ENCODE assay signal across 8 cellular contexts in genomic region chr1:52055066-52055853, GRCh38. TPM values are rescaled to one million over a fixed set of nuclear protein-coding genes. Genes with fewer than 3 reads are reported as not detected.
DNase-seq lines count a peak whose midpoint lies in the region; ATAC-seq, FAIRE-seq and TF ChIP-seq lines count a peak whose summit lies in the region.

Gene TXNDC12 (minus strand): TSS chr1:52055191. CDS start chr1:52055096, 95 bp downstream.

- peaks cover 70% of the 10 kb centered on the region for H3K4me1 ChIP-seq in left ventricle myocardium inferior

- peaks cover 2% of the 10 kb centered on the region for H3K36me3 Mint-ChIP-seq in T-helper 17 cell (ENCODE audit: low read depth)
- peaks cover 9% of the 10 kb centered on the region for H3K36me3 Mint-ChIP-seq in progenitor cell of endocrine pancreas (ENCODE audit: insufficient read depth)

- H3K27ac Mint-ChIP-seq in T-helper 17 cell (peak within 1 kb of the TSS; percentile 94), progenitor cell of endocrine pancreas (peak within 1 kb of the TSS; percentile 99)

- no peaks in the 10 kb centered on the region for H3K9me3 ChIP-seq in T-helper 17 cell (ENCODE audit: control insufficient read depth, low read length, poor library complexity, severe bottlenecking)
- H3K9me3 ChIP-seq in left ventricle myocardium inferior (replicated peaks): no peaks in the 10 kb centered on the region

- ATAC-seq in HG02852 (IDR thresholded peaks at IDR 0.05; ENCODE audit: unreplicated experiment) (peak; percentile 41), T-helper 17 cell (peak; percentile 24)

- no peaks in the 10 kb centered on the region for H3K9me3 Mint-ChIP-seq in progenitor cell of endocrine pancreas (ENCODE audit: low read depth)

- H3K4me1 Mint-ChIP-seq in T-helper 17 cell (peaks cover 36% of the 10 kb centered on the region), progenitor cell of endocrine pancreas (ENCODE audit: low read depth) (peaks cover 30% of the 10 kb centered on the region)

- H3K4me3 Mint-ChIP-seq in T-helper 17 cell (peak within 1 kb of the TSS; percentile 98), progenitor cell of endocrine pancreas (ENCODE audit: low read depth) (peak within 1 kb of the TSS; percentile 97)

- FAIRE-seq in urothelium cell line (lab: Jason Lieb, UNC): no peak

- no peaks in the 10 kb centered on the region for H3K27me3 Mint-ChIP-seq in T-helper 17 cell
- no peaks in the 10 kb centered on the region for H3K27me3 Mint-ChIP-seq in progenitor cell of endocrine pancreas

- intact Hi-C loops in left ventricle myocardium inferior (cut with micrococcal nuclease): no loop called here

- H3K36me3 ChIP-seq in left ventricle myocardium inferior: peaks cover 21% of the 10 kb centered on the region

- peak within 1 kb of the TSS; percentile 89 for H3K27ac ChIP-seq in left ventricle myocardium inferior (replicated peaks)

- no peaks in the 10 kb centered on the region for H3K27me3 ChIP-seq in left ventricle myocardium inferior (ENCODE audit: low read depth)

- H3K4me3 ChIP-seq in GM12875 (ENCODE audit: low read depth, low read length) (peak within 1 kb of the TSS; percentile 70), left ventricle myocardium inferior (peak within 1 kb of the TSS; percentile 95)

- peak; percentile 87 for DNase-seq in NCI-H1694 treated with DMSO at 0.1 percent for 48 hours (lab: John Stamatoyannopoulos, UW)
- peak; percentile 14 to 50 (median 41) for DNase-seq in T-helper 17 cell
- peak; percentile 9 to 89 (median 71) for DNase-seq in amygdala (lab: John Stamatoyannopoulos, UW)
- peak; percentile 83 for DNase-seq in left ventricle myocardium inferior
- peak; percentile 64 for DNase-seq in progenitor cell of endocrine pancreas (ENCODE audit: low spot score, unreplicated experiment)
- DNase-seq in urothelium cell line (ENCODE audit: low spot score): peak; percentile 91

- TF ChIP-seq CTCF in GM12875 (IDR thresholded peaks at IDR 0.05; ENCODE audit: borderline replicate concordance, insufficient read depth, low read depth, low read length): no peak
- no peak for TF ChIP-seq CTCF in left ventricle myocardium inferior (IDR thresholded peaks at IDR 0.05; ENCODE audit: borderline replicate concordance)
- no peak for TF ChIP-seq CTCF in progenitor cell of endocrine pancreas (IDR thresholded peaks at IDR 0.05; ENCODE audit: unreplicated experiment)

RNA-seq across cellular contexts. Expression of gene TXNDC12, which starts in this region (rescaled TPM):
- total RNA-seq in T-helper 17 cell (10 to 100 TPM; 23.1 to 24.4 TPM), left ventricle myocardium inferior (25.7 TPM), progenitor cell of endocrine pancreas (70.1 and 83.6 TPM in 2 replicates)

Comparison
In these comparisons a context has a peak if more than half of its experiments do, and no peak if none do; other contexts are left out.
1. Peak in every context shown above with its lines: DNase-seq, ATAC-seq, H3K4me3 ChIP-seq and H3K27ac ChIP-seq.
2. DNase-seq: peak in every context shown above with its lines; median percentile 91 in urothelium cell line; 87 in NCI-H1694 treated with DMSO at 0.1 percent for 48 hours; 83 in left ventricle myocardium inferior; 71 in amygdala; 64 in progenitor cell of endocrine pancreas; 41 in T-helper 17 cell.